Comparison of ENCODE assay signal across 1 cellular context in the genomic region with DNA sequence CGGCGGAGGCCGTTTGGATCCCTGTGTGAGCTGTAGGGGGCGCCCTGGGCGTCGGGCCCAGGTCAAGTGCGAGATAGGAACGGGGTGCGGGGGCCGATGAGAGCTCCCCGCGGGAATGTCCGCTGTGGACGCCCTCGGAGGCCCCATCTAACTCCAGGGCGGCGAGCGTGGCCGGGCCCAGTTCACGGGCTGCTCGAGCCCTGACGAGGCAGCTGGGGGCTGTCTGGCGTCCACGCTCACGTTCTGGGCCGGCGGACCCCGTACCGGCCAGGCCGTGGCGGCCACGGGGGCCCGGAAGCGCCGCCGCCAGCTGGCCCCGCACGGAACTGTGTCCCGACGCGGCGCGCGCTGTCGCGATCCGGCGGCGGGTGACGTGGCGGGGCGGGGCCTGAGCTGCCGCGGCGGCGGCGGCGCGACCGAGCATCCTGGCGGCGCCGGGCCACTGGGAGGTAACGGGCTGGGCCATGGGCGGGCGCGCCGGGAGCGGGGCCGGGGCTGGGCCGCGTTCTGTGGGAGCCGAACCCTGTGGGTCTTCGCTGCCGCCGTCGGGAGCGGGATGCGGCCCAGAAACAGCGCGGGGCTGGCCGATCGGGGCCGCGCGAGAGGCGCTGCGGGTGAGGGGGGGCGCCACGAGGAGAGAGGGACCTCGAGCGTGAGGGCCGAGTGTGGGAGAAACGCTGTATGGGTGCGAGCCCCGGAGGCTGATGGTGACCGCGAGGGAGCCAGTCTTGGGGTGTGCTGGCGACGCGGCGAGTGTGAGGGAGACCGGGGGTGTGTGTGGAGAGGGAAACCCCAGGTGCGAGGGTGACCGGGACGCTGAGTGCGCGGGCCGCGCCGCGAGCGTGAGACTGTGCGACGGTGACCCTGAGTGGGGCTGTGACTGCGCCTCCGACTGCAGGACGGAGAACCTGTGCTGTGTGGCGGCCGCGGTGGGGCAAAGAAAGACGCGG.
TF ChIP-seq lines count a peak whose summit lies in the region.

A gene (plus strand): TSS at position 399 of the 950 bp plus-strand sequence. CDS start 10,201 bp downstream, outside the sequence.

TF ChIP-seq in HepG2, 621 proteins besides CTCF, POLR2A, EP300 and RAD21 (continued from another document and continues in another):
- TF ChIP-seq ZSCAN20 (CRISPR knock-in tag; IDR thresholded peaks at IDR 0.05; ENCODE audit: borderline replicate concordance) (0 out of 2 replicates have a peak, but pooled peaks have one; percentile 34), ZNF879 (CRISPR knock-in tag; IDR thresholded peaks at IDR 0.05) (no peak), CCAR2 (optimal IDR thresholded peaks at IDR 0.05; ENCODE audit: low read depth, low read length) (no peak), ZMAT3 (CRISPR knock-in tag; conservative IDR thresholded peaks at IDR 0.05) (no peak; the same call in 1 of the 2 replicates), POLR2G (IDR thresholded peaks at IDR 0.05; ENCODE audit: low read depth, low read length) (no peak; the same call in 1 of the 2 replicates), ZNF232 (CRISPR knock-in tag; IDR thresholded peaks at IDR 0.05; ENCODE audit: borderline replicate concordance) (peak; percentile 58), RFX3 (CRISPR knock-in tag; IDR thresholded peaks at IDR 0.05) (no peak), ZNF432 (CRISPR knock-in tag; IDR thresholded peaks at IDR 0.05; ENCODE audit: borderline replicate concordance) (no peak), MBNL3 (CRISPR knock-in tag; conservative IDR thresholded peaks at IDR 0.05) (no peak), SOX13 (IDR thresholded peaks at IDR 0.05) (no peak), SOX13 (CRISPR knock-in tag; conservative IDR thresholded peaks at IDR 0.05 in 1 of 2, IDR thresholded peaks at IDR 0.05 in 1 of 2) (no peak; a peak in 2 of 4 replicates), ZNF766 (CRISPR knock-in tag; IDR thresholded peaks at IDR 0.05; ENCODE audit: borderline replicate concordance) (peak; percentile 52; the same call in 1 of the 2 replicates), ZNF841 (CRISPR knock-in tag; IDR thresholded peaks at IDR 0.05; ENCODE audit: borderline replicate concordance) (no peak; the same call in 1 of the 2 replicates), SP2 (CRISPR knock-in tag; IDR thresholded peaks at IDR 0.05) (0 out of 2 replicates have a peak, but pooled peaks have one; percentile 47), NCOR1 (IDR thresholded peaks at IDR 0.05; ENCODE audit: borderline replicate concordance, low read length) (no peak), ZNF230 (CRISPR knock-in tag; IDR thresholded peaks at IDR 0.05) (peak; percentile 15; the same call in 1 of the 2 replicates), TAF1 (CRISPR knock-in tag; IDR thresholded peaks at IDR 0.05) (peak; percentile 50), ASH2L (IDR thresholded peaks at IDR 0.05; ENCODE audit: insufficient read length, low read depth, low read length) (peak; percentile 27), MIER2 (CRISPR knock-in tag; IDR thresholded peaks at IDR 0.05) (no peak), MAFK (conservative IDR thresholded peaks at IDR 0.05 in 1 of 2, IDR thresholded peaks at IDR 0.05 in 1 of 2; ENCODE audit: low read length in 2 of 2) (no peak), ZNF563 (CRISPR knock-in tag; IDR thresholded peaks at IDR 0.05) (peak; percentile 85), ZNF577 (CRISPR knock-in tag; IDR thresholded peaks at IDR 0.05; ENCODE audit: borderline replicate concordance, low read depth) (no peak), ZBTB42 (CRISPR knock-in tag; IDR thresholded peaks at IDR 0.05) (0 out of 2 replicates have a peak, but pooled peaks have one; percentile 12), ZNF674 (CRISPR knock-in tag; IDR thresholded peaks at IDR 0.05; ENCODE audit: low read depth) (no peak; the same call in none of the 2 replicates), CBX5 (CRISPR knock-in tag; IDR thresholded peaks at IDR 0.05; ENCODE audit: borderline replicate concordance) (no peak; the same call in 1 of the 2 replicates), ZNF136 (CRISPR knock-in tag; IDR thresholded peaks at IDR 0.05; ENCODE audit: low read depth) (no peak; the same call in 1 of the 2 replicates), ISL2 (CRISPR knock-in tag; IDR thresholded peaks at IDR 0.05) (peak; percentile 72), MZF1 (CRISPR knock-in tag; IDR thresholded peaks at IDR 0.05; ENCODE audit: borderline replicate concordance) (no peak), ZFP37 (CRISPR knock-in tag; IDR thresholded peaks at IDR 0.05; ENCODE audit: borderline replicate concordance) (no peak), FOXP1 (IDR thresholded peaks at IDR 0.05) (no peak), FOXP1 (CRISPR knock-in tag; IDR thresholded peaks at IDR 0.05) (no peak), STAG1 (CRISPR knock-in tag; IDR thresholded peaks at IDR 0.05) (peak; percentile 59), HIVEP1 (CRISPR knock-in tag; IDR thresholded peaks at IDR 0.05) (peak; percentile 96), TCF12 (IDR thresholded peaks at IDR 0.05) (no peak), TCF12 (CRISPR knock-in tag; IDR thresholded peaks at IDR 0.05) (peak; percentile 89; the same call in 1 of the 2 replicates), YEATS4 (CRISPR knock-in tag; IDR thresholded peaks at IDR 0.05; ENCODE audit: borderline replicate concordance) (peak; percentile 85), ZKSCAN8 (CRISPR knock-in tag; IDR thresholded peaks at IDR 0.05; ENCODE audit: borderline replicate concordance) (no peak), GTF2F1 (IDR thresholded peaks at IDR 0.05; ENCODE audit: low read length) (no peak), NR2C2 (CRISPR knock-in tag; IDR thresholded peaks at IDR 0.05; ENCODE audit: borderline replicate concordance) (no peak; the same call in 1 of the 2 replicates), NFIB (CRISPR knock-in tag; IDR thresholded peaks at IDR 0.05; ENCODE audit: borderline replicate concordance) (no peak), NFYC (CRISPR knock-in tag; IDR thresholded peaks at IDR 0.05) (no peak; the same call in 1 of the 2 replicates), ZNF530 (CRISPR knock-in tag; IDR thresholded peaks at IDR 0.05; ENCODE audit: low read depth) (no peak), NAIF1 (CRISPR knock-in tag; IDR thresholded peaks at IDR 0.05; ENCODE audit: borderline replicate concordance) (peak; percentile 49; the same call in 1 of the 2 replicates)
- TF ChIP-seq, protein P1, sequence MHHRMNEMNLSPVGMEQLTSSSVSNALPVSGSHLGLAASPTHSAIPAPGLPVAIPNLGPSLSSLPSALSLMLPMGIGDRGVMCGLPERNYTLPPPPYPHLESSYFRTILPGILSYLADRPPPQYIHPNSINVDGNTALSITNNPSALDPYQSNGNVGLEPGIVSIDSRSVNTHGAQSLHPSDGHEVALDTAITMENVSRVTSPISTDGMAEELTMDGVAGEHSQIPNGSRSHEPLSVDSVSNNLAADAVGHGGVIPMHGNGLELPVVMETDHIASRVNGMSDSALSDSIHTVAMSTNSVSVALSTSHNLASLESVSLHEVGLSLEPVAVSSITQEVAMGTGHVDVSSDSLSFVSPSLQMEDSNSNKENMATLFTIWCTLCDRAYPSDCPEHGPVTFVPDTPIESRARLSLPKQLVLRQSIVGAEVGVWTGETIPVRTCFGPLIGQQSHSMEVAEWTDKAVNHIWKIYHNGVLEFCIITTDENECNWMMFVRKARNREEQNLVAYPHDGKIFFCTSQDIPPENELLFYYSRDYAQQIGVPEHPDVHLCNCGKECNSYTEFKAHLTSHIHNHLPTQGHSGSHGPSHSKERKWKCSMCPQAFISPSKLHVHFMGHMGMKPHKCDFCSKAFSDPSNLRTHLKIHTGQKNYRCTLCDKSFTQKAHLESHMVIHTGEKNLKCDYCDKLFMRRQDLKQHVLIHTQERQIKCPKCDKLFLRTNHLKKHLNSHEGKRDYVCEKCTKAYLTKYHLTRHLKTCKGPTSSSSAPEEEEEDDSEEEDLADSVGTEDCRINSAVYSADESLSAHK (CRISPR knock-in tag; IDR thresholded peaks at IDR 0.05; ENCODE audit: borderline replicate concordance): no peak
- TF ChIP-seq, protein P2, sequence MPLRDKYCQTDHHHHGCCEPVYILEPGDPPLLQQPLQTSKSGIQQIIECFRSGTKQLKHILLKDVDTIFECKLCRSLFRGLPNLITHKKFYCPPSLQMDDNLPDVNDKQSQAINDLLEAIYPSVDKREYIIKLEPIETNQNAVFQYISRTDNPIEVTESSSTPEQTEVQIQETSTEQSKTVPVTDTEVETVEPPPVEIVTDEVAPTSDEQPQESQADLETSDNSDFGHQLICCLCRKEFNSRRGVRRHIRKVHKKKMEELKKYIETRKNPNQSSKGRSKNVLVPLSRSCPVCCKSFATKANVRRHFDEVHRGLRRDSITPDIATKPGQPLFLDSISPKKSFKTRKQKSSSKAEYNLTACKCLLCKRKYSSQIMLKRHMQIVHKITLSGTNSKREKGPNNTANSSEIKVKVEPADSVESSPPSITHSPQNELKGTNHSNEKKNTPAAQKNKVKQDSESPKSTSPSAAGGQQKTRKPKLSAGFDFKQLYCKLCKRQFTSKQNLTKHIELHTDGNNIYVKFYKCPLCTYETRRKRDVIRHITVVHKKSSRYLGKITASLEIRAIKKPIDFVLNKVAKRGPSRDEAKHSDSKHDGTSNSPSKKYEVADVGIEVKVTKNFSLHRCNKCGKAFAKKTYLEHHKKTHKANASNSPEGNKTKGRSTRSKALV (CRISPR knock-in tag; IDR thresholded peaks at IDR 0.05): no peak; the same call in none of the 2 replicates
- TF ChIP-seq, protein P3, sequence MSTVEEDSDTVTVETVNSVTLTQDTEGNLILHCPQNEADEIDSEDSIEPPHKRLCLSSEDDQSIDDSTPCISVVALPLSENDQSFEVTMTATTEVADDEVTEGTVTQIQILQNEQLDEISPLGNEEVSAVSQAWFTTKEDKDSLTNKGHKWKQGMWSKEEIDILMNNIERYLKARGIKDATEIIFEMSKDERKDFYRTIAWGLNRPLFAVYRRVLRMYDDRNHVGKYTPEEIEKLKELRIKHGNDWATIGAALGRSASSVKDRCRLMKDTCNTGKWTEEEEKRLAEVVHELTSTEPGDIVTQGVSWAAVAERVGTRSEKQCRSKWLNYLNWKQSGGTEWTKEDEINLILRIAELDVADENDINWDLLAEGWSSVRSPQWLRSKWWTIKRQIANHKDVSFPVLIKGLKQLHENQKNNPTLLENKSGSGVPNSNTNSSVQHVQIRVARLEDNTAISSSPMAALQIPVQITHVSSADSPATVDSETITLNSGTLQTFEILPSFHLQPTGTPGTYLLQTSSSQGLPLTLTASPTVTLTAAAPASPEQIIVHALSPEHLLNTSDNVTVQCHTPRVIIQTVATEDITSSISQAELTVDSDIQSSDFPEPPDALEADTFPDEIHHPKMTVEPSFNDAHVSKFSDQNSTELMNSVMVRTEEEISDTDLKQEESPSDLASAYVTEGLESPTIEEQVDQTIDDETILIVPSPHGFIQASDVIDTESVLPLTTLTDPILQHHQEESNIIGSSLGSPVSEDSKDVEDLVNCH (CRISPR knock-in tag; IDR thresholded peaks at IDR 0.05): no peak
- TF ChIP-seq, protein P4, sequence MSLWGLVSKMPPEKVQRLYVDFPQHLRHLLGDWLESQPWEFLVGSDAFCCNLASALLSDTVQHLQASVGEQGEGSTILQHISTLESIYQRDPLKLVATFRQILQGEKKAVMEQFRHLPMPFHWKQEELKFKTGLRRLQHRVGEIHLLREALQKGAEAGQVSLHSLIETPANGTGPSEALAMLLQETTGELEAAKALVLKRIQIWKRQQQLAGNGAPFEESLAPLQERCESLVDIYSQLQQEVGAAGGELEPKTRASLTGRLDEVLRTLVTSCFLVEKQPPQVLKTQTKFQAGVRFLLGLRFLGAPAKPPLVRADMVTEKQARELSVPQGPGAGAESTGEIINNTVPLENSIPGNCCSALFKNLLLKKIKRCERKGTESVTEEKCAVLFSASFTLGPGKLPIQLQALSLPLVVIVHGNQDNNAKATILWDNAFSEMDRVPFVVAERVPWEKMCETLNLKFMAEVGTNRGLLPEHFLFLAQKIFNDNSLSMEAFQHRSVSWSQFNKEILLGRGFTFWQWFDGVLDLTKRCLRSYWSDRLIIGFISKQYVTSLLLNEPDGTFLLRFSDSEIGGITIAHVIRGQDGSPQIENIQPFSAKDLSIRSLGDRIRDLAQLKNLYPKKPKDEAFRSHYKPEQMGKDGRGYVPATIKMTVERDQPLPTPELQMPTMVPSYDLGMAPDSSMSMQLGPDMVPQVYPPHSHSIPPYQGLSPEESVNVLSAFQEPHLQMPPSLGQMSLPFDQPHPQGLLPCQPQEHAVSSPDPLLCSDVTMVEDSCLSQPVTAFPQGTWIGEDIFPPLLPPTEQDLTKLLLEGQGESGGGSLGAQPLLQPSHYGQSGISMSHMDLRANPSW (CRISPR knock-in tag; IDR thresholded peaks at IDR 0.05; ENCODE audit: borderline replicate concordance): no peak
- TF ChIP-seq, protein P5, sequence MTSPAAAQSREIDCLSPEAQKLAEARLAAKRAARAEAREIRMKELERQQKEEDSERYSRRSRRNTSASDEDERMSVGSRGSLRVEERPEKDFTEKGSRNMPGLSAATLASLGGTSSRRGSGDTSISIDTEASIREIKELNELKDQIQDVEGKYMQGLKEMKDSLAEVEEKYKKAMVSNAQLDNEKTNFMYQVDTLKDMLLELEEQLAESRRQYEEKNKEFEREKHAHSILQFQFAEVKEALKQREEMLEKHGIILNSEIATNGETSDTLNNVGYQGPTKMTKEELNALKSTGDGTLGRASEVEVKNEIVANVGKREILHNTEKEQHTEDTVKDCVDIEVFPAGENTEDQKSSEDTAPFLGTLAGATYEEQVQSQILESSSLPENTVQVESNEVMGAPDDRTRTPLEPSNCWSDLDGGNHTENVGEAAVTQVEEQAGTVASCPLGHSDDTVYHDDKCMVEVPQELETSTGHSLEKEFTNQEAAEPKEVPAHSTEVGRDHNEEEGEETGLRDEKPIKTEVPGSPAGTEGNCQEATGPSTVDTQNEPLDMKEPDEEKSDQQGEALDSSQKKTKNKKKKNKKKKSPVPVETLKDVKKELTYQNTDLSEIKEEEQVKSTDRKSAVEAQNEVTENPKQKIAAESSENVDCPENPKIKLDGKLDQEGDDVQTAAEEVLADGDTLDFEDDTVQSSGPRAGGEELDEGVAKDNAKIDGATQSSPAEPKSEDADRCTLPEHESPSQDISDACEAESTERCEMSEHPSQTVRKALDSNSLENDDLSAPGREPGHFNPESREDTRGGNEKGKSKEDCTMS (CRISPR knock-in tag; conservative IDR thresholded peaks at IDR 0.05): no peak
- TF ChIP-seq, protein P6, sequence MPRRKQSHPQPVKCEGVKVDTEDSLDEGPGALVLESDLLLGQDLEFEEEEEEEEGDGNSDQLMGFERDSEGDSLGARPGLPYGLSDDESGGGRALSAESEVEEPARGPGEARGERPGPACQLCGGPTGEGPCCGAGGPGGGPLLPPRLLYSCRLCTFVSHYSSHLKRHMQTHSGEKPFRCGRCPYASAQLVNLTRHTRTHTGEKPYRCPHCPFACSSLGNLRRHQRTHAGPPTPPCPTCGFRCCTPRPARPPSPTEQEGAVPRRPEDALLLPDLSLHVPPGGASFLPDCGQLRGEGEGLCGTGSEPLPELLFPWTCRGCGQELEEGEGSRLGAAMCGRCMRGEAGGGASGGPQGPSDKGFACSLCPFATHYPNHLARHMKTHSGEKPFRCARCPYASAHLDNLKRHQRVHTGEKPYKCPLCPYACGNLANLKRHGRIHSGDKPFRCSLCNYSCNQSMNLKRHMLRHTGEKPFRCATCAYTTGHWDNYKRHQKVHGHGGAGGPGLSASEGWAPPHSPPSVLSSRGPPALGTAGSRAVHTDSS (CRISPR knock-in tag; conservative IDR thresholded peaks at IDR 0.05): no peak
- TF ChIP-seq, protein P7, sequence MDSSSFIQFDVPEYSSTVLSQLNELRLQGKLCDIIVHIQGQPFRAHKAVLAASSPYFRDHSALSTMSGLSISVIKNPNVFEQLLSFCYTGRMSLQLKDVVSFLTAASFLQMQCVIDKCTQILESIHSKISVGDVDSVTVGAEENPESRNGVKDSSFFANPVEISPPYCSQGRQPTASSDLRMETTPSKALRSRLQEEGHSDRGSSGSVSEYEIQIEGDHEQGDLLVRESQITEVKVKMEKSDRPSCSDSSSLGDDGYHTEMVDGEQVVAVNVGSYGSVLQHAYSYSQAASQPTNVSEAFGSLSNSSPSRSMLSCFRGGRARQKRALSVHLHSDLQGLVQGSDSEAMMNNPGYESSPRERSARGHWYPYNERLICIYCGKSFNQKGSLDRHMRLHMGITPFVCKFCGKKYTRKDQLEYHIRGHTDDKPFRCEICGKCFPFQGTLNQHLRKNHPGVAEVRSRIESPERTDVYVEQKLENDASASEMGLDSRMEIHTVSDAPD (CRISPR knock-in tag; IDR thresholded peaks at IDR 0.05): no peak; the same call in 1 of the 2 replicates
